Comparison of ENCODE assay signal across 8 cellular contexts in genomic region chr6:27893059-27893835, GRCh38.
DNase-seq lines count a peak whose midpoint lies in the region; ATAC-seq and FAIRE-seq lines count a peak whose summit lies in the region.

No MANE protein-coding gene starts in this region.

- DNase-seq in AG20443 (ENCODE audit: low spot score) (peak; percentile 86), NCI-H446 (lab: John Stamatoyannopoulos, UW) (peak; percentile 97), left kidney (ENCODE audit: low read depth, low spot score) (peak; percentile 99)
- peak; percentile 80 to 86 for DNase-seq in stimulated activated CD4-positive, alpha-beta T cell treated with anti-CD3 and anti-CD28 coated beads, Interleukin-2, amount 100 ng/mL, for 24 hours

- ATAC-seq in GM19035 (IDR thresholded peaks at IDR 0.05; ENCODE audit: unreplicated experiment) (peak; percentile 47), HG03342 (IDR thresholded peaks at IDR 0.05; ENCODE audit: unreplicated experiment) (peak; percentile 42)
- ATAC-seq in activated CD4-positive, CD25-positive, alpha-beta regulatory T cell treated with anti-CD3 and anti-CD28 coated beads, Interleukin-2, amount 50 U/mL, for 24 hours, result peak; percentile 75 to 77

- peak; percentile 14 for FAIRE-seq in colon (lab: Jason Lieb, UNC)

Comparison
In these comparisons a context has a peak if more than half of its experiments do, and no peak if none do; other contexts are left out.
1. Peak in every context shown above with its lines: DNase-seq and ATAC-seq.